8 cellular contexts compared by ENCODE assay signal in the genomic region with DNA sequence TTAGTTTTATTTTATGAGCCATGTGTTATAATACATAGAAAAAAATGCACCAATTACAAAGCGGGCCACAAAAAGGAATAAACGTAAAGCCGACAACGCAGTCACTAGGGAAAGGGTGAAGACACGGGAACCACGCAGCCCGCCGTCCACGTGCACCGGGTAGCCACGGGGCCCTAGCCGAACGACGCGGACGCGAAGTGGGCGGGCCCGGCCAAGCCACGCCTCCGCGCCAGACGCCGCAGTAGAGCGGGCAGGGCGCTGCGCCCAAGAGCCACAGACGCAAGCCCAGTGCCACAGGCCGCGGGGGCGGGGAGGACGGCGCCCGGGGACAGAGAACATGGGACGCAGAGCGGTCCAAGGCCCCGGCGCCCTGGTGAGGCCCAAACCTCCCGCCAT. TPM values are rescaled to one million over a fixed set of nuclear protein-coding genes. Genes with fewer than 3 reads are reported as not detected.
DNase-seq lines count a peak whose midpoint lies in the region; ATAC-seq and TF ChIP-seq lines count a peak whose summit lies in the region.

Gene DUSP28 (plus strand): TSS at position 274 of the 396 bp plus-strand sequence. CDS start 328 bp downstream, outside the sequence.

- H3K4me3 ChIP-seq in AG09309 (ENCODE audit: control insufficient read depth, low read depth, low read length): peak within 1 kb of the TSS; percentile 63

- intact Hi-C loops in left colon (cut with DNase I, micrococcal nuclease): no loop called here

- H3K36me3 Mint-ChIP-seq in chondrocyte (ENCODE audit: low read depth): no peaks in the 10 kb centered on the region

- DNase-seq in AG09309 (ENCODE audit: low read depth) (peak; percentile 16), NCI-H345 treated with DMSO at 0.1 percent for 48 hours (lab: John Stamatoyannopoulos, UW; ENCODE audit: unreplicated experiment) (peak; percentile 63), chondrocyte (ENCODE audit: low spot score) (peak; percentile 96), left colon (peak; percentile 92 to 94)
- peak; percentile 77 for DNase-seq in activated CD4-positive, alpha-beta T cell treated with anti-CD3 and anti-CD28 coated beads for 1 hour
- DNase-seq in stimulated activated CD4-positive, alpha-beta T cell treated with anti-CD3 and anti-CD28 coated beads, Interleukin-2, amount 100 ng/mL, for 24 hours: peak; percentile 89 to 94

- H3K9me3 Mint-ChIP-seq in chondrocyte (ENCODE audit: low read depth): no peaks in the 10 kb centered on the region

- H3K27me3 Mint-ChIP-seq in chondrocyte (ENCODE audit: low read depth): no peaks in the 10 kb centered on the region

- TF ChIP-seq CTCF in AG09309 (IDR thresholded peaks at IDR 0.05; ENCODE audit: control insufficient read depth, insufficient read depth, low read depth, low read length, missing control alignments) (no peak), chondrocyte (IDR thresholded peaks at IDR 0.05) (no peak)

- peak within 1 kb of the TSS; percentile 73 for H3K4me3 Mint-ChIP-seq in chondrocyte (ENCODE audit: unreplicated experiment)

- peaks cover 30% of the 10 kb centered on the region for H3K4me1 Mint-ChIP-seq in chondrocyte (ENCODE audit: low read depth)

- peak within 1 kb of the TSS; percentile 92 for H3K27ac Mint-ChIP-seq in chondrocyte (ENCODE audit: unreplicated experiment)

- ATAC-seq in GM18870 (IDR thresholded peaks at IDR 0.05; ENCODE audit: unreplicated experiment) (peak; percentile 30), HG03097 (IDR thresholded peaks at IDR 0.05; ENCODE audit: low FRiP score, unreplicated experiment) (peak; percentile 51), left colon (peak; percentile 75)

RNA-seq across cellular contexts. Expression of gene DUSP28, which starts in this region (rescaled TPM):
- total RNA-seq in chondrocyte: 3.4 to 4.7 TPM (median 3.7 TPM) in 3 replicates
- total RNA-seq in left colon: 1 to 10 TPM; 4.1 to 6.0 TPM

Comparison
In these comparisons a context has a peak if more than half of its experiments do, and no peak if none do; other contexts are left out.
1. Peak in every context shown above with its lines: DNase-seq, ATAC-seq and H3K4me3 ChIP-seq.
2. DNase-seq: peak in every context shown above with its lines; median percentile 96 in chondrocyte; 93 in left colon; 92 in stimulated activated CD4-positive, alpha-beta T cell treated with anti-CD3 and anti-CD28 coated beads, Interleukin-2, amount 100 ng/mL, for 24 hours; 77 in activated CD4-positive, alpha-beta T cell treated with anti-CD3 and anti-CD28 coated beads for 1 hour; 63 in NCI-H345 treated with DMSO at 0.1 percent for 48 hours; 16 in AG09309.